Comparison of ENCODE assay signal across 9 cellular contexts in the genomic region with DNA sequence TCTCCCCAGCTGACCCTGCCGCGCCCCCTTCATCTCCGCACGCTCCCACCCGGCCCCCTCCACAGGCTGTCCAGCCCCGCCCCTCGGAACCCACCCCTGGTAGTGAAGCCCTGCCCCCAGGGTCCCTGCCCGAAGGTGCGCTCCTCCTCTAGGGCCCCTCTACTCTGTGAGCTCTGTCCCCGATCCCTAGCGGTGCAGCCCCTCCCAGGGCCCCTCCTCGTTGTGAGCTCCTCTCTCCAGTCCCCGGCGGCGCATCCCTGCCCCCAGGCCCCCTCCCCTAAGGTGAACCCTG. TPM values are rescaled to one million over a fixed set of nuclear protein-coding genes. Genes with fewer than 3 reads are reported as not detected.
DNase-seq lines count a peak whose midpoint lies in the region; ATAC-seq and TF ChIP-seq lines count a peak whose summit lies in the region.
"Had no signal": no experiment of that assay in that cellular context is flagged by ENCODE, and none has a peak within 500 bp of the region (broad histone marks: within the 10 kb centered on the region; RNA-seq: fewer than 3 reads in every experiment).

No MANE protein-coding gene starts in this region.

- peaks cover 22% of the 10 kb centered on the region for H3K4me1 Mint-ChIP-seq in activated T-cell treated with anti-CD3 and anti-CD28 coated beads, Interleukin-2, amount 50 U/mL, for 24 hours (ENCODE audit: low read depth)
- H3K4me1 Mint-ChIP-seq in type B pancreatic cell (ENCODE audit: unreplicated experiment): peaks cover 10% of the 10 kb centered on the region

- H3K4me1 ChIP-seq in duodenal mucosa (ENCODE audit: control insufficient read depth in 1 of 2, insufficient read depth in 2 of 2, low read length in 2 of 2) (peaks cover 3 to 6% of the 10 kb centered on the region in 2 donors), mucosa of descending colon (ENCODE audit: low read depth) (peaks cover 3% of the 10 kb centered on the region)

- peaks cover 21 to 24% of the 10 kb centered on the region in 2 donors for H3K27me3 ChIP-seq in duodenal mucosa (ENCODE audit: control insufficient read depth in 1 of 2, insufficient read depth in 2 of 2, low read length in 2 of 2)

- H3K27ac ChIP-seq in duodenal mucosa (ENCODE audit: low read depth, low read length): no peak overlapping the region

- H3K4me3 ChIP-seq in duodenal mucosa (ENCODE audit: low read depth in 1 of 2, low read length in 2 of 2): peak overlapping the region; percentile 32 to 42
- H3K4me3 ChIP-seq in mucosa of descending colon: no peak overlapping the region

- no peak overlapping the region for H3K9ac ChIP-seq in duodenal mucosa (ENCODE audit: low read depth in 1 of 2, low read length in 2 of 2)

- H3K27me3 Mint-ChIP-seq in activated T-cell treated with anti-CD3 and anti-CD28 coated beads, Interleukin-2, amount 50 U/mL, for 24 hours: peaks cover 49% of the 10 kb centered on the region
- peaks cover 11% of the 10 kb centered on the region for H3K27me3 Mint-ChIP-seq in type B pancreatic cell

- peak; percentile 37 for DNase-seq in activated T-cell treated with anti-CD3 and anti-CD28 coated beads, Interleukin-2, amount 50 U/mL, for 24 hours
- no peak for DNase-seq in activated T-cell treated with anti-CD3 and anti-CD28 coated beads, Interleukin-2, amount 50 U/mL, for 48 hours
- DNase-seq in mucosa of descending colon: no peak
- DNase-seq in type B pancreatic cell (ENCODE audit: extremely low spot score, unreplicated experiment): peak; percentile 78
- no peak for DNase-seq in NOMO-1 (lab: John Stamatoyannopoulos, UW; ENCODE audit: unreplicated experiment in 2 of 2)

- peak; percentile 11 for ATAC-seq in mucosa of descending colon
- no peak for ATAC-seq in GM21390 (IDR thresholded peaks at IDR 0.05; ENCODE audit: unreplicated experiment)
- no peak for ATAC-seq in GM19328 (IDR thresholded peaks at IDR 0.05; ENCODE audit: unreplicated experiment)

- H3K36me3 Mint-ChIP-seq in activated T-cell treated with anti-CD3 and anti-CD28 coated beads, Interleukin-2, amount 50 U/mL, for 24 hours (ENCODE audit: low read depth): no peaks in the 10 kb centered on the region
- no peaks in the 10 kb centered on the region for H3K36me3 Mint-ChIP-seq in type B pancreatic cell

- H3K9me3 ChIP-seq in duodenal mucosa (ENCODE audit: control insufficient read depth in 1 of 2, low read length in 2 of 2) (no peaks in the 10 kb centered on the region), mucosa of descending colon (no peaks in the 10 kb centered on the region)

- H3K4me3 Mint-ChIP-seq in activated T-cell treated with anti-CD3 and anti-CD28 coated beads, Interleukin-2, amount 50 U/mL, for 24 hours: peak overlapping the region; percentile 66
- peak overlapping the region; percentile 89 for H3K4me3 Mint-ChIP-seq in type B pancreatic cell

- H3K9me3 Mint-ChIP-seq in activated T-cell treated with anti-CD3 and anti-CD28 coated beads, Interleukin-2, amount 50 U/mL, for 24 hours: peaks cover 4% of the 10 kb centered on the region
- H3K9me3 Mint-ChIP-seq in type B pancreatic cell: peaks cover 14% of the 10 kb centered on the region

- intact Hi-C loops in mucosa of descending colon (cut with DNase I, micrococcal nuclease): no loop called here

- H3K36me3 ChIP-seq in duodenal mucosa (ENCODE audit: control insufficient read depth in 1 of 2, insufficient read depth in 2 of 2, low read length in 2 of 2): no peaks in the 10 kb centered on the region
- H3K36me3 ChIP-seq in mucosa of descending colon (ENCODE audit: low read depth): no peaks in the 10 kb centered on the region

- H3K27ac Mint-ChIP-seq in activated T-cell treated with anti-CD3 and anti-CD28 coated beads, Interleukin-2, amount 50 U/mL, for 24 hours: no peak overlapping the region
- H3K27ac Mint-ChIP-seq in type B pancreatic cell: no peak overlapping the region

- no peak for TF ChIP-seq CTCF in mucosa of descending colon (IDR thresholded peaks at IDR 0.05)
- TF ChIP-seq CTCF in type B pancreatic cell (conservative IDR thresholded peaks at IDR 0.05): peak; percentile 8

RNA-seq across cellular contexts. Expression of a gene that starts 0.7 kb away (rescaled TPM):
- total RNA-seq in mucosa of descending colon (not detected), type B pancreatic cell (ENCODE audit: low replicate concordance) (1.3 and 5.3 TPM in 2 replicates)
- total RNA-seq: myocyte had no signal

RNA-seq across cellular contexts. Expression of a gene that starts 18.6 kb away (rescaled TPM):
- total RNA-seq in mucosa of descending colon (10 to 100 TPM in 1 of 3 donors, 1 to 10 TPM in 2; 9.2 to 11.7 (median 9.5) TPM), type B pancreatic cell (ENCODE audit: low replicate concordance) (7.3 and 10.7 TPM in 2 replicates)

RNA-seq across cellular contexts. Expression of a gene that starts 18.8 kb away (rescaled TPM):
- 10 to 100 TPM; 50.5 to 53.7 (median 53.3) TPM for total RNA-seq in mucosa of descending colon
- total RNA-seq in type B pancreatic cell (ENCODE audit: low replicate concordance): 33.7 and 49.3 TPM in 2 replicates

Comparison
In these comparisons a context has a peak if more than half of its experiments do, and no peak if none do; other contexts are left out.
1. DNase-seq: peak in activated T-cell treated with anti-CD3 and anti-CD28 coated beads, Interleukin-2, amount 50 U/mL, for 24 hours (single experiment) and type B pancreatic cell (single experiment); none in activated T-cell treated with anti-CD3 and anti-CD28 coated beads, Interleukin-2, amount 50 U/mL, for 48 hours (0 of 2), mucosa of descending colon (0 of 3) and NOMO-1 (0 of 2).